ENCODE assay signal across 1 cellular context in the genomic region with DNA sequence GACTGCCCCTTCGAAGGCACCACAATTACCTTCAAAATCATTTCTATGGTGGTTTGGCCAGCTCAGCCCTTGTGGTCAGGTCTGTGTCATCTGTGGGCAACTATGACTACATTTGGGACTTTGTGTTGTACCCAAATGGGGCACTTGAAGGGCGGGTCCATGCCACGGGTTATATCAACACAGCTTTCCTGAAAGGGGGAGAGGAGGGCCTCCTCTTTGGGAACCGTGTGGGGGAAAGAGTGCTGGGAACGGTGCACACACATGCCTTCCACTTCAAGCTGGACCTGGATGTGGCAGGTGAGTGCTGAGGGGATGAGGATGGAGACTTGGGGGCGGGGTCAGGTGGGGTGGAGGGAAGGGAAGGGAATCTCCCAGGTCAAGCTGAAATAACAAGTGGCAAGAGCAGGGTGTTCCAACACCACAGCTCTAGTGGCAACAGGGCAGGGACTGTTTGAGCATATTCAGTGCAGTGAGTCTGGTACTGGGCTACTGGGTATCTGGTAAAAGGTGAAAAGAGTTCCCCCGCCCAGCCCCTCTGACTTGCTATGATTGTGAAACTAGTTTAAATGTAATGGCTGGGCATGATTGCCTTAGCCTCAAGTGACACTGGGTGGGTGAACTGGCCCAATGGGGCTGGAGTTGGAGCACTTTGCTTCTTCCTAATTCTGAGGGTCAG.
TF ChIP-seq lines count a peak whose summit lies in the region.

No MANE protein-coding gene starts in this region.

TF ChIP-seq in H1, 55 proteins besides CTCF, POLR2A, EP300 and RAD21:
- TF ChIP-seq POLR2AphosphoS5 (IDR thresholded peaks at IDR 0.05; ENCODE audit: low read depth, low read length) (peak; percentile 25; the same call in 1 of the 2 replicates), RXRA (IDR thresholded peaks at IDR 0.05; ENCODE audit: insufficient read depth, low read depth, low read length) (no peak)
